Comparison of ENCODE assay signal across 11 cellular contexts in the genomic region with DNA sequence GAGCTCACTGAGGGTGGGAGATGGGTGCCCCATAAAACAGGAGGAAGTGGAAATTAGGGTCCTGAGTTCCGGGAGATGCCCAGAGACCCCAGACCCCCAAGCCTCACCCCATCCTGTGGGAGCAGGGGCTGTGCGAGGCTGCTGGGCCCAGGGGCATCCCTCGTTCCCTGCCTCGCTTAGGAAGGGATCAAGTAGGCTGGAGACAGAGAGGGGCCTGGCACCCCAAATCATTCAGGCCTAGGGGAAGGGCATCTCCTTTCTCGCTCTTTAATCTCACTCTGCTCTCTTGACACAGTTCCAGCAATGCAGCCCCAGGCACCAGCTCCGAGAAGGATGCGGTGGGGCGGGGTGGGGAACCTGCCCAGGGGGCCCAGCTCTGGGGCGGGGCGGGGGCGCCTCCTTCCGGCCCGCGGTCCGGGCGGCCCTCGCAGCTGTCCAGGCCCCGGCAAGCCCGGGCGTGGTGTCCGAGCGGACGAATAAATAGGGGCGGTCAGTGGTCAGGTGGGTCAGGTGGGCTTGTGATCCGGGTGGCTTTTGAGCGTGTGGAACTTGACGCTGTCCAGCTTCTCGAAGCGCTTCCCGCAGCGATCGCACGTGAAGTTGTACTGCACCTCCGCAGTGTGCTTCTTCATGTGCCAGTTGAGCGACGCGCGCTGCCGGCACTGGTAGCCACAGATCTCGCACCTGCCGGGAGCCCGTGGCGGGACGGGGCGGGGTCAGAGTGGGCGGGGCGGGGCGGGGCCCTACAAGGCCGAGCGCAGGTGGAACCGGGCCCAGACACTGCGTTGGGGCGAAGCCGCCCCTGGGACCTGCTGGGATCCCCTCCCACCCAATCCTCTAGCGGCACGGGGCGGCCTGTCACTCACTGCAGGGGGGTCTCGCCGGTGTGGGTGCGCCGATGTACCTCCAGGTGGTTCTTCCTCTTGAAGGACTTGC. TPM values are rescaled to one million over a fixed set of nuclear protein-coding genes. Genes with fewer than 3 reads are reported as not detected.
DNase-seq lines count a peak whose midpoint lies in the region; ATAC-seq, FAIRE-seq and TF ChIP-seq lines count a peak whose summit lies in the region.
"Had no signal": no experiment of that assay in that cellular context is flagged by ENCODE, and none has a peak within 500 bp of the region (broad histone marks: within the 10 kb centered on the region; RNA-seq: fewer than 3 reads in every experiment).

No MANE protein-coding gene starts in this region.

- intact Hi-C loops in activated CD8-positive, alpha-beta T cell treated with anti-CD3 and anti-CD28 coated beads for 36 hours (cut with micrococcal nuclease), result no loop called here
- intact Hi-C loops in HepG2 (cut with micrococcal nuclease; ENCODE audit: unreplicated experiment) (no loop called here), upper lobe of right lung (cut with DNase I) (no loop called here)

- peaks cover 9% of the 10 kb centered on the region for H3K36me3 Mint-ChIP-seq in activated CD8-positive, alpha-beta T cell treated with anti-CD3 and anti-CD28 coated beads for 36 hours (ENCODE audit: low read depth)

- H3K27me3 Mint-ChIP-seq in activated CD8-positive, alpha-beta T cell treated with anti-CD3 and anti-CD28 coated beads for 36 hours, result peaks cover 21% of the 10 kb centered on the region

- POLR2A ChIA-PET in activated CD8-positive, alpha-beta T cell treated with anti-CD3 and anti-CD28 coated beads for 36 hours (lab: Charles Lee), result interaction anchor here (0.8 to 1.6 kb wide), 11 partner anchors 23 to 186 kb away, joined by 3 to 8 read pairs (median 4); partner anchors contain the start of genes ELOF1, ODAD3 and ZNF653
- POLR2A ChIA-PET in HepG2 (lab: Yijun Ruan, JAX), result interaction anchor here (1.0 to 1.6 kb wide), 3 partner anchors 7 to 109 kb away, joined by 6 to 7 read pairs (median 6); partner anchors contain the start of gene SWSAP1

- H3K9me3 ChIP-seq in BLaER1 treated with 17β-estradiol and CSF1 and Interleukin-3, amounts not matched to agents 10 nM and 100 nM (replicated peaks in 1 of 11), result no peaks in the 10 kb centered on the region
- H3K9me3 ChIP-seq in HepG2 (ENCODE audit: low read length) (no peaks in the 10 kb centered on the region), upper lobe of right lung (no peaks in the 10 kb centered on the region)

- TF ChIP-seq CTCF in GM12865 (IDR thresholded peaks at IDR 0.05; ENCODE audit: insufficient read depth, low read depth, low read length, missing control alignments) (no peak), HepG2 (CRISPR knock-in tag; IDR thresholded peaks at IDR 0.05) (no peak), upper lobe of right lung (IDR thresholded peaks at IDR 0.05) (no peak)
- no peak for TF ChIP-seq CTCF in activated CD8-positive, alpha-beta T cell treated with anti-CD3 and anti-CD28 coated beads for 36 hours (IDR thresholded peaks at IDR 0.05)

- H3K4me1 Mint-ChIP-seq in activated CD8-positive, alpha-beta T cell treated with anti-CD3 and anti-CD28 coated beads for 36 hours (ENCODE audit: low read depth), result peaks cover 18% of the 10 kb centered on the region

- no peaks in the 10 kb centered on the region for H3K9me3 Mint-ChIP-seq in activated CD8-positive, alpha-beta T cell treated with anti-CD3 and anti-CD28 coated beads for 36 hours
- H3K9me3 Mint-ChIP-seq: mesothelial cell of epicardium had no signal

- peak overlapping the region in 3 of 11 experiments; percentile 10 to 72 (median 71); a peak in 2 of 22 replicates for H3K9ac ChIP-seq in BLaER1 treated with 17β-estradiol and CSF1 and Interleukin-3, amounts not matched to agents 10 nM and 100 nM
- H3K9ac ChIP-seq in HepG2 (ENCODE audit: insufficient read depth, low read depth, low read length), result no peak overlapping the region

- H3K4me3 ChIP-seq in BLaER1 treated with 17β-estradiol and CSF1 and Interleukin-3, amounts not matched to agents 10 nM and 100 nM, result 0 out of 20 replicates have a peak overlapping the region, but pooled peaks of 1 of the 10 experiments have one; percentile 62
- peak overlapping the region; percentile 85; the same call in 1 of the 2 replicates for H3K4me3 ChIP-seq in GM12865 (ENCODE audit: low read depth, low read length)
- H3K4me3 ChIP-seq in HepG2 (replicated peaks in 1 of 3; ENCODE audit: insufficient read depth in 1 of 3, low read depth in 2 of 3, low read length in 3 of 3), result no peak overlapping the region
- no peak overlapping the region for H3K4me3 ChIP-seq in upper lobe of right lung

- peak overlapping the region; percentile 81 for H3K27ac Mint-ChIP-seq in activated CD8-positive, alpha-beta T cell treated with anti-CD3 and anti-CD28 coated beads for 36 hours
- H3K27ac Mint-ChIP-seq: mesothelial cell of epicardium had no signal

- FAIRE-seq in HepG2 (lab: Jason Lieb, UNC), result no peak
- FAIRE-seq: TTC549 had no signal

- no peak overlapping the region for H3K27ac ChIP-seq in BLaER1 treated with 17β-estradiol and CSF1 and Interleukin-3, amounts not matched to agents 10 nM and 100 nM
- H3K27ac ChIP-seq in HepG2 (ENCODE audit: extremely low read length, insufficient read depth, low read length) (no peak overlapping the region), upper lobe of right lung (no peak overlapping the region)

- peak overlapping the region; percentile 70 for H3K4me3 Mint-ChIP-seq in activated CD8-positive, alpha-beta T cell treated with anti-CD3 and anti-CD28 coated beads for 36 hours

- H3K4me1 ChIP-seq in BLaER1 treated with 17β-estradiol and CSF1 and Interleukin-3, amounts not matched to agents 10 nM and 100 nM, result peaks cover 20 to 39% (median 34%) of the 10 kb centered on the region in 10 experiments
- peaks cover 17% of the 10 kb centered on the region for H3K4me1 ChIP-seq in HepG2 (ENCODE audit: insufficient read depth, low read length)
- H3K4me1 ChIP-seq in upper lobe of right lung, result peaks cover 17% of the 10 kb centered on the region

- CTCF ChIA-PET in activated CD8-positive, alpha-beta T cell treated with anti-CD3 and anti-CD28 coated beads for 36 hours (lab: Charles Lee), result interaction anchor here (0.6 to 3.4 kb wide), 39 partner anchors 8 to 673 kb away, joined by 3 to 38 read pairs (median 5); partner anchors contain the start of genes CCDC159, ECSIT, ELOF1 and ODAD3
- CTCF ChIA-PET in HepG2 (lab: Yijun Ruan, JAX; ENCODE audit: low intra/inter-chr PET ratio, low total read pairs), result interaction anchor here (1.1 to 1.6 kb wide), 4 partner anchors 30 to 190 kb away, joined by 3 to 10 read pairs (median 6); no protein-coding TSS in a partner anchor

- 98% methylated on average over 46 of the region's 61 CpGs for WGBS in HepG2 (ENCODE audit: low lambda C conversion rate)

- in situ Hi-C loops in HepG2 (cut with HindIII; ENCODE audit: extremely low pct_ligation_motif_present, low pct_unique_long_range_greater_than_20kb), result loop anchor here (5.0 kb wide), 1 partner anchor 101 kb away; the partner anchor contains the start of gene EPOR

- H3K36me3 ChIP-seq in BLaER1 treated with 17β-estradiol and CSF1 and Interleukin-3, amounts not matched to agents 10 nM and 100 nM, result peaks cover 0 to 13% (median 5%) of the 10 kb centered on the region in 11 experiments; a peak in 6 of 22 replicates
- no peaks in the 10 kb centered on the region for H3K36me3 ChIP-seq in HepG2 (replicated peaks in 1 of 2; ENCODE audit: control insufficient read depth in 1 of 2, insufficient read depth in 2 of 2, low read length in 2 of 2)
- peaks cover 8% of the 10 kb centered on the region for H3K36me3 ChIP-seq in upper lobe of right lung

- H3K79me2 ChIP-seq in HepG2 (ENCODE audit: insufficient read depth, low read length), result no peaks in the 10 kb centered on the region

- peaks cover 0 to 11% (median 0%) of the 10 kb centered on the region in 11 experiments; a peak in 6 of 22 replicates for H4K20me1 ChIP-seq in BLaER1 treated with 17β-estradiol and CSF1 and Interleukin-3, amounts not matched to agents 10 nM and 100 nM
- peaks cover 10% of the 10 kb centered on the region; the same call in 1 of the 2 replicates for H4K20me1 ChIP-seq in HepG2 (ENCODE audit: insufficient read depth, low read length)

- peak overlapping the region; percentile 80 to 94 (median 88) for H3K4me2 ChIP-seq in BLaER1 treated with 17β-estradiol and CSF1 and Interleukin-3, amounts not matched to agents 10 nM and 100 nM
- no peak overlapping the region for H3K4me2 ChIP-seq in HepG2 (ENCODE audit: low read depth, low read length)

- DNase-seq in GM12865 (ENCODE audit: low read depth), result no peak
- no peak for DNase-seq in activated CD8-positive, alpha-beta T cell treated with anti-CD3 and anti-CD28 coated beads for 36 hours
- DNase-seq in HepG2 (ENCODE audit: low spot score), result no peak
- no peak for DNase-seq in occipital lobe (lab: John Stamatoyannopoulos, UW)
- no peak for DNase-seq in germinal center (ENCODE audit: low spot score)
- DNase-seq in upper lobe of right lung, result no peak

- H2AFZ ChIP-seq in HepG2 (ENCODE audit: low read length), result no peak overlapping the region

- H3K27me3 ChIP-seq in BLaER1 treated with 17β-estradiol and CSF1 and Interleukin-3, amounts not matched to agents 10 nM and 100 nM, result peaks cover 9 to 34% (median 23%) of the 10 kb centered on the region in 11 experiments; a peak in 19 of 22 replicates
- H3K27me3 ChIP-seq in HepG2 (ENCODE audit: control insufficient read depth in 1 of 2, insufficient read depth in 2 of 2, low read length in 2 of 2) (peaks cover 5 to 23% of the 10 kb centered on the region in 2 experiments; a peak in 4 of 5 replicates), upper lobe of right lung (peaks cover 41% of the 10 kb centered on the region)

- TF ChIP-seq RAD21 in HepG2 (CRISPR knock-in tag; IDR thresholded peaks at IDR 0.05), result no peak

- TF ChIP-seq EP300 in HepG2 (IDR thresholded peaks at IDR 0.05; ENCODE audit: low read depth in 2 of 2, low read length in 2 of 2) (no peak), HepG2 (CRISPR knock-in tag; IDR thresholded peaks at IDR 0.05; ENCODE audit: borderline replicate concordance) (no peak)

- ATAC-seq in activated CD8-positive, alpha-beta T cell treated with anti-CD3 and anti-CD28 coated beads for 36 hours, result no peak
- ATAC-seq in HepG2 (no peak), GM19395 (IDR thresholded peaks at IDR 0.05; ENCODE audit: unreplicated experiment) (no peak), upper lobe of right lung (no peak)

- no peak for TF ChIP-seq POLR2A in HepG2 (IDR thresholded peaks at IDR 0.05; ENCODE audit: insufficient read depth in 1 of 2, low read depth in 2 of 2, low read length in 2 of 2)

- no TSS peak for BruUV-seq in HepG2 (replicated peaks; lab: Mats Ljungman, UMichigan)

RNA-seq across cellular contexts. Expression of gene ELAVL3, which starts 2.6 kb away (rescaled TPM):
- total RNA-seq in activated CD8-positive, alpha-beta T cell treated with anti-CD3 and anti-CD28 coated beads for 36 hours, result not detected
- total RNA-seq in HepG2 (2016; rRNA removed; fragmentation: Illumina TruSeq; extraction: Trizol) (not detected in 2 replicates), occipital lobe (105 TPM), upper lobe of right lung (not detected)
- not detected in 2 replicates for total RNA-seq in HepG2 (2016; cell fraction: cytosol; rRNA removed; fragmentation: Illumina TruSeq; extraction: Trizol; ENCODE audit: low read depth)
- total RNA-seq in HepG2 (2016; cell fraction: insoluble cytoplasmic fraction; rRNA removed; fragmentation: Illumina TruSeq; extraction: Trizol), result not detected in 2 replicates
- total RNA-seq in HepG2 (2016; cell fraction: membrane; rRNA removed; fragmentation: Illumina TruSeq; extraction: Trizol), result not detected in 2 replicates
- not detected in 2 replicates for total RNA-seq in HepG2 (2016; cell fraction: nucleus; rRNA removed; fragmentation: Illumina TruSeq; extraction: Trizol)
- polyA plus RNA-seq in HepG2 (2011; rRNA removed), result 0.03 TPM in 2 replicates
- not detected in 2 replicates for polyA plus RNA-seq in HepG2 (2011; cell fraction: cytosol; rRNA removed)
- polyA plus RNA-seq in HepG2 (2011; cell fraction: nucleus; rRNA removed), result 0.12 and 0.16 TPM in 2 replicates
- 0.03 TPM in 2 replicates for polyA plus RNA-seq in HepG2 (2012)
- 0.02 TPM in 1 of 2 replicates, not detected in the other for polyA plus RNA-seq in HepG2 (2016; cell fraction: cytosol; fragmentation: Illumina TruSeq; extraction: Trizol; ENCODE audit: low read depth)
- polyA plus RNA-seq in HepG2 (2016; cell fraction: insoluble cytoplasmic fraction; fragmentation: Illumina TruSeq; extraction: Trizol; ENCODE audit: low read depth), result not detected in 2 replicates
- not detected in 2 replicates for polyA plus RNA-seq in HepG2 (2016; cell fraction: membrane; fragmentation: Illumina TruSeq; extraction: Trizol; ENCODE audit: low read depth)
- polyA plus RNA-seq in HepG2 (2016; cell fraction: nucleus; fragmentation: Illumina TruSeq; extraction: Trizol; ENCODE audit: insufficient read depth, low read depth), result not detected in 2 replicates
- polyA minus RNA-seq in HepG2 (2011; rRNA and poly(A)+ RNA removed; ENCODE audit: low replicate concordance), result not detected in 2 replicates
- not detected in 2 replicates for polyA minus RNA-seq in HepG2 (2011; cell fraction: cytosol; rRNA and poly(A)+ RNA removed)
- polyA minus RNA-seq in HepG2 (2011; cell fraction: nucleus; rRNA and poly(A)+ RNA removed), result not detected in 2 replicates
- polyA plus RNA-seq: fibroblast of lung had no signal

RNA-seq across cellular contexts. Expression of gene ZNF653, which starts 22.2 kb away (rescaled TPM):
- total RNA-seq in activated CD8-positive, alpha-beta T cell treated with anti-CD3 and anti-CD28 coated beads for 36 hours, result 10 to 100 TPM; 11.1 to 14.7 TPM
- 1.2 and 4.7 TPM in 2 replicates for total RNA-seq in HepG2 (2016; rRNA removed; fragmentation: Illumina TruSeq; extraction: Trizol)
- total RNA-seq in HepG2 (2016; cell fraction: cytosol; rRNA removed; fragmentation: Illumina TruSeq; extraction: Trizol; ENCODE audit: low read depth), result 1.0 and 1.5 TPM in 2 replicates
- 1.2 and 3.2 TPM in 2 replicates for total RNA-seq in HepG2 (2016; cell fraction: insoluble cytoplasmic fraction; rRNA removed; fragmentation: Illumina TruSeq; extraction: Trizol)
- total RNA-seq in HepG2 (2016; cell fraction: membrane; rRNA removed; fragmentation: Illumina TruSeq; extraction: Trizol), result 1.8 and 2.2 TPM in 2 replicates
- 2.9 and 3.8 TPM in 2 replicates for total RNA-seq in HepG2 (2016; cell fraction: nucleus; rRNA removed; fragmentation: Illumina TruSeq; extraction: Trizol)
- 6.6 and 7.1 TPM in 2 replicates for polyA plus RNA-seq in HepG2 (2011; rRNA removed)
- polyA plus RNA-seq in HepG2 (2011; cell fraction: cytosol; rRNA removed), result 7.1 and 10.4 TPM in 2 replicates
- polyA plus RNA-seq in HepG2 (2011; cell fraction: nucleus; rRNA removed), result 18.3 and 30.3 TPM in 2 replicates
- polyA plus RNA-seq in HepG2 (2012), result 3.6 and 4.5 TPM in 2 replicates
- 0.57 and 1.6 TPM in 2 replicates for polyA plus RNA-seq in HepG2 (2016; cell fraction: cytosol; fragmentation: Illumina TruSeq; extraction: Trizol; ENCODE audit: low read depth)
- polyA plus RNA-seq in HepG2 (2016; cell fraction: insoluble cytoplasmic fraction; fragmentation: Illumina TruSeq; extraction: Trizol; ENCODE audit: low read depth), result 1.9 and 2.7 TPM in 2 replicates
- 1.3 and 1.8 TPM in 2 replicates for polyA plus RNA-seq in HepG2 (2016; cell fraction: membrane; fragmentation: Illumina TruSeq; extraction: Trizol; ENCODE audit: low read depth)
- 5.8 and 5.9 TPM in 2 replicates for polyA plus RNA-seq in HepG2 (2016; cell fraction: nucleus; fragmentation: Illumina TruSeq; extraction: Trizol; ENCODE audit: insufficient read depth, low read depth)
- polyA minus RNA-seq in HepG2 (2011; rRNA and poly(A)+ RNA removed; ENCODE audit: low replicate concordance), result 5.9 and 8.5 TPM in 2 replicates
- 2.1 and 3.0 TPM in 2 replicates for polyA minus RNA-seq in HepG2 (2011; cell fraction: cytosol; rRNA and poly(A)+ RNA removed)
- 11.2 and 12.4 TPM in 2 replicates for polyA minus RNA-seq in HepG2 (2011; cell fraction: nucleus; rRNA and poly(A)+ RNA removed)
- total RNA-seq in occipital lobe, result 8.3 TPM
- total RNA-seq in upper lobe of right lung, result 10.7 TPM

RNA-seq across cellular contexts. Expression of gene ECSIT, which starts 45.5 kb away (rescaled TPM):
- 10 to 100 TPM; 51.2 to 53.9 TPM for total RNA-seq in activated CD8-positive, alpha-beta T cell treated with anti-CD3 and anti-CD28 coated beads for 36 hours
- 32.2 and 36.4 TPM in 2 replicates for total RNA-seq in HepG2 (2016; rRNA removed; fragmentation: Illumina TruSeq; extraction: Trizol)
- total RNA-seq in HepG2 (2016; cell fraction: cytosol; rRNA removed; fragmentation: Illumina TruSeq; extraction: Trizol; ENCODE audit: low read depth), result 34.9 and 42.8 TPM in 2 replicates
- 29.2 and 39.1 TPM in 2 replicates for total RNA-seq in HepG2 (2016; cell fraction: insoluble cytoplasmic fraction; rRNA removed; fragmentation: Illumina TruSeq; extraction: Trizol)
- 47.6 and 47.9 TPM in 2 replicates for total RNA-seq in HepG2 (2016; cell fraction: membrane; rRNA removed; fragmentation: Illumina TruSeq; extraction: Trizol)
- 18.6 and 23.5 TPM in 2 replicates for total RNA-seq in HepG2 (2016; cell fraction: nucleus; rRNA removed; fragmentation: Illumina TruSeq; extraction: Trizol)
- polyA plus RNA-seq in HepG2 (2011; rRNA removed), result 55.4 and 62.3 TPM in 2 replicates
- 50.1 and 76.7 TPM in 2 replicates for polyA plus RNA-seq in HepG2 (2011; cell fraction: cytosol; rRNA removed)
- polyA plus RNA-seq in HepG2 (2011; cell fraction: nucleus; rRNA removed), result 54.8 and 72.2 TPM in 2 replicates
- 23.3 and 36.3 TPM in 2 replicates for polyA plus RNA-seq in HepG2 (2012)
- 31.3 and 34.7 TPM in 2 replicates for polyA plus RNA-seq in HepG2 (2016; cell fraction: cytosol; fragmentation: Illumina TruSeq; extraction: Trizol; ENCODE audit: low read depth)
- 32.2 and 38.2 TPM in 2 replicates for polyA plus RNA-seq in HepG2 (2016; cell fraction: insoluble cytoplasmic fraction; fragmentation: Illumina TruSeq; extraction: Trizol; ENCODE audit: low read depth)
- polyA plus RNA-seq in HepG2 (2016; cell fraction: membrane; fragmentation: Illumina TruSeq; extraction: Trizol; ENCODE audit: low read depth), result 46.4 and 49.9 TPM in 2 replicates
- 50.2 and 54.3 TPM in 2 replicates for polyA plus RNA-seq in HepG2 (2016; cell fraction: nucleus; fragmentation: Illumina TruSeq; extraction: Trizol; ENCODE audit: insufficient read depth, low read depth)
- polyA minus RNA-seq in HepG2 (2011; rRNA and poly(A)+ RNA removed; ENCODE audit: low replicate concordance), result 105 and 125 TPM in 2 replicates
- 32.7 and 34.2 TPM in 2 replicates for polyA minus RNA-seq in HepG2 (2011; cell fraction: cytosol; rRNA and poly(A)+ RNA removed)
- polyA minus RNA-seq in HepG2 (2011; cell fraction: nucleus; rRNA and poly(A)+ RNA removed), result 9.3 and 10.2 TPM in 2 replicates
- total RNA-seq in occipital lobe, result 25.3 TPM
- total RNA-seq in upper lobe of right lung, result 44.8 TPM

RNA-seq across cellular contexts. Expression of gene PRKCSH, which starts 48.0 kb away (rescaled TPM):
- 100 to 1,000 TPM; 207 to 211 TPM for total RNA-seq in activated CD8-positive, alpha-beta T cell treated with anti-CD3 and anti-CD28 coated beads for 36 hours
- total RNA-seq in HepG2 (2016; rRNA removed; fragmentation: Illumina TruSeq; extraction: Trizol) (44.2 and 125 TPM in 2 replicates), occipital lobe (60.2 TPM), upper lobe of right lung (293 TPM)
- total RNA-seq in HepG2 (2016; cell fraction: cytosol; rRNA removed; fragmentation: Illumina TruSeq; extraction: Trizol; ENCODE audit: low read depth), result 48.9 and 50.4 TPM in 2 replicates
- total RNA-seq in HepG2 (2016; cell fraction: insoluble cytoplasmic fraction; rRNA removed; fragmentation: Illumina TruSeq; extraction: Trizol), result 34.7 and 135 TPM in 2 replicates
- 48.6 and 53.5 TPM in 2 replicates for total RNA-seq in HepG2 (2016; cell fraction: membrane; rRNA removed; fragmentation: Illumina TruSeq; extraction: Trizol)
- 112 and 115 TPM in 2 replicates for total RNA-seq in HepG2 (2016; cell fraction: nucleus; rRNA removed; fragmentation: Illumina TruSeq; extraction: Trizol)
- polyA plus RNA-seq in HepG2 (2011; rRNA removed), result 85.1 and 111 TPM in 2 replicates
- 50.0 and 58.7 TPM in 2 replicates for polyA plus RNA-seq in HepG2 (2011; cell fraction: cytosol; rRNA removed)
- 284 and 361 TPM in 2 replicates for polyA plus RNA-seq in HepG2 (2011; cell fraction: nucleus; rRNA removed)
- polyA plus RNA-seq in HepG2 (2012), result 138 and 245 TPM in 2 replicates
- 34.6 and 43.1 TPM in 2 replicates for polyA plus RNA-seq in HepG2 (2016; cell fraction: cytosol; fragmentation: Illumina TruSeq; extraction: Trizol; ENCODE audit: low read depth)
- polyA plus RNA-seq in HepG2 (2016; cell fraction: insoluble cytoplasmic fraction; fragmentation: Illumina TruSeq; extraction: Trizol; ENCODE audit: low read depth), result 46.2 and 78.4 TPM in 2 replicates
- 62.2 and 79.4 TPM in 2 replicates for polyA plus RNA-seq in HepG2 (2016; cell fraction: membrane; fragmentation: Illumina TruSeq; extraction: Trizol; ENCODE audit: low read depth)
- polyA plus RNA-seq in HepG2 (2016; cell fraction: nucleus; fragmentation: Illumina TruSeq; extraction: Trizol; ENCODE audit: insufficient read depth, low read depth), result 408 and 430 TPM in 2 replicates
- polyA minus RNA-seq in HepG2 (2011; rRNA and poly(A)+ RNA removed; ENCODE audit: low replicate concordance), result 138 and 163 TPM in 2 replicates
- polyA minus RNA-seq in HepG2 (2011; cell fraction: cytosol; rRNA and poly(A)+ RNA removed), result 104 and 130 TPM in 2 replicates
- 60.0 and 70.7 TPM in 2 replicates for polyA minus RNA-seq in HepG2 (2011; cell fraction: nucleus; rRNA and poly(A)+ RNA removed)

RNA-seq across cellular contexts. Expression of gene ODAD3, which starts 48.5 kb away (rescaled TPM):
- under 1 TPM; 0.47 to 0.70 TPM for total RNA-seq in activated CD8-positive, alpha-beta T cell treated with anti-CD3 and anti-CD28 coated beads for 36 hours
- 0.04 TPM in 1 of 2 replicates, not detected in the other for total RNA-seq in HepG2 (2016; rRNA removed; fragmentation: Illumina TruSeq; extraction: Trizol)
- not detected in 2 replicates for total RNA-seq in HepG2 (2016; cell fraction: cytosol; rRNA removed; fragmentation: Illumina TruSeq; extraction: Trizol; ENCODE audit: low read depth)
- total RNA-seq in HepG2 (2016; cell fraction: insoluble cytoplasmic fraction; rRNA removed; fragmentation: Illumina TruSeq; extraction: Trizol), result 0.19 TPM in 1 of 2 replicates, not detected in the other
- 0.38 TPM in 1 of 2 replicates, not detected in the other for total RNA-seq in HepG2 (2016; cell fraction: membrane; rRNA removed; fragmentation: Illumina TruSeq; extraction: Trizol)
- total RNA-seq in HepG2 (2016; cell fraction: nucleus; rRNA removed; fragmentation: Illumina TruSeq; extraction: Trizol), result 0.19 and 0.34 TPM in 2 replicates
- polyA plus RNA-seq in HepG2 (2011; rRNA removed), result 0.08 and 0.35 TPM in 2 replicates
- polyA plus RNA-seq in HepG2 (2011; cell fraction: cytosol; rRNA removed), result 0.23 and 0.26 TPM in 2 replicates
- 0.29 and 0.42 TPM in 2 replicates for polyA plus RNA-seq in HepG2 (2011; cell fraction: nucleus; rRNA removed)
- polyA plus RNA-seq in HepG2 (2012), result 0.08 and 0.13 TPM in 2 replicates
- polyA plus RNA-seq in HepG2 (2016; cell fraction: cytosol; fragmentation: Illumina TruSeq; extraction: Trizol; ENCODE audit: low read depth), result not detected in 2 replicates
- polyA plus RNA-seq in HepG2 (2016; cell fraction: insoluble cytoplasmic fraction; fragmentation: Illumina TruSeq; extraction: Trizol; ENCODE audit: low read depth), result 0.20 TPM in 1 of 2 replicates, not detected in the other
- not detected in 2 replicates for polyA plus RNA-seq in HepG2 (2016; cell fraction: membrane; fragmentation: Illumina TruSeq; extraction: Trizol; ENCODE audit: low read depth)
- 0.32 and 1.2 TPM in 2 replicates for polyA plus RNA-seq in HepG2 (2016; cell fraction: nucleus; fragmentation: Illumina TruSeq; extraction: Trizol; ENCODE audit: insufficient read depth, low read depth)
- 1.6 TPM in 1 of 2 replicates, not detected in the other for polyA minus RNA-seq in HepG2 (2011; rRNA and poly(A)+ RNA removed; ENCODE audit: low replicate concordance)
- not detected in 2 replicates for polyA minus RNA-seq in HepG2 (2011; cell fraction: cytosol; rRNA and poly(A)+ RNA removed)
- 0.25 TPM in 1 of 2 replicates, not detected in the other for polyA minus RNA-seq in HepG2 (2011; cell fraction: nucleus; rRNA and poly(A)+ RNA removed)
- total RNA-seq in occipital lobe, result 0.47 TPM
- total RNA-seq in upper lobe of right lung, result 0.49 TPM

Comparison
In these comparisons a context has a peak if more than half of its experiments do, and no peak if none do; other contexts are left out.
1. RNA of gene ELAVL3, which starts 2.6 kb away (total RNA-seq): 105 TPM in occipital lobe (single experiment); not detected in HepG2, not detected in activated CD8-positive, alpha-beta T cell treated with anti-CD3 and anti-CD28 coated beads for 36 hours and not detected in upper lobe of right lung (single experiment); every median in the first group is over 10 times any median in the second.